Comparison of ENCODE assay signal across 12 cellular contexts in genomic region chr18:3211236-3211992, GRCh38. TPM values are rescaled to one million over a fixed set of nuclear protein-coding genes. Genes with fewer than 3 reads are reported as not detected.
DNase-seq lines count a peak whose midpoint lies in the region; ATAC-seq and TF ChIP-seq lines count a peak whose summit lies in the region.
"Had no signal": no experiment of that assay in that cellular context is flagged by ENCODE, and none has a peak within 500 bp of the region (broad histone marks: within the 10 kb centered on the region; RNA-seq: fewer than 3 reads in every experiment).

No MANE protein-coding gene starts in this region.

- H3K36me3 Mint-ChIP-seq in activated CD8-positive, alpha-beta T cell treated with anti-CD3 and anti-CD28 coated beads for 36 hours (ENCODE audit: low read depth), result peaks cover 1% of the 10 kb centered on the region

- H3K4me3 Mint-ChIP-seq in activated CD8-positive, alpha-beta T cell treated with anti-CD3 and anti-CD28 coated beads for 36 hours, result no peak overlapping the region

- H3K27me3 ChIP-seq in SJSA1 (replicated peaks) (no peaks in the 10 kb centered on the region), cardiac muscle cell (no peaks in the 10 kb centered on the region), neuron (ENCODE audit: insufficient read depth, low read length) (no peaks in the 10 kb centered on the region)

- peaks cover 25% of the 10 kb centered on the region for H3K4me1 Mint-ChIP-seq in activated CD8-positive, alpha-beta T cell treated with anti-CD3 and anti-CD28 coated beads for 36 hours (ENCODE audit: low read depth)

- no peak for ATAC-seq in activated CD8-positive, alpha-beta T cell treated with anti-CD3 and anti-CD28 coated beads for 36 hours

- DNase-seq in DMS53 treated with DMSO at 0.1 percent for 48 hours (lab: John Stamatoyannopoulos, UW; ENCODE audit: unreplicated experiment) (peak; percentile 39), SJSA1 (ENCODE audit: low read depth in 1 of 2, low spot score in 2 of 2) (peak in 1 of 2 experiments; percentile 38), cardiac muscle cell (ENCODE audit: low read depth in 1 of 2, low spot score in 1 of 2) (peak; percentile 8 to 86), SK-N-DZ (ENCODE audit: low spot score) (no peak), OCI-M1 (lab: John Stamatoyannopoulos, UW) (no peak), DMS79 treated with DMSO at 0.1 percent for 48 hours (lab: John Stamatoyannopoulos, UW) (no peak)
- DNase-seq in activated CD8-positive, alpha-beta T cell treated with anti-CD3 and anti-CD28 coated beads for 36 hours, result no peak
- DNase-seq: activated effector memory CD4-positive, alpha-beta T cell treated with Interleukin-2 at 50 U/mL for 16 hours; stimulated activated CD4-positive, alpha-beta T cell treated with anti-CD3 and anti-CD28 coated beads, Interleukin-1b, Interleukin-23, amount 100 ng/mL, for 48 hours had no signal

- POLR2A ChIA-PET in activated CD8-positive, alpha-beta T cell treated with anti-CD3 and anti-CD28 coated beads for 36 hours (lab: Charles Lee), result interaction anchor here (1.0 kb wide), 1 partner anchor 170 kb away, joined by 3 read pairs; no protein-coding TSS in a partner anchor

- H3K27ac Mint-ChIP-seq in activated CD8-positive, alpha-beta T cell treated with anti-CD3 and anti-CD28 coated beads for 36 hours, result no peak overlapping the region

- H3K9me3 ChIP-seq in SJSA1 (replicated peaks) (no peaks in the 10 kb centered on the region), cardiac muscle cell (ENCODE audit: low read depth) (no peaks in the 10 kb centered on the region), neuron (ENCODE audit: low read length) (no peaks in the 10 kb centered on the region)
- H3K9me3 ChIP-seq: thoracic aorta had no signal

- H3K27ac ChIP-seq in SJSA1, result 0 out of 2 replicates have a peak overlapping the region, but pooled peaks have one; percentile 6
- H3K27ac ChIP-seq in cardiac muscle cell, result peak overlapping the region; percentile 92
- H3K27ac ChIP-seq: C4-2B had no signal

- no peaks in the 10 kb centered on the region for H3K27me3 Mint-ChIP-seq in activated CD8-positive, alpha-beta T cell treated with anti-CD3 and anti-CD28 coated beads for 36 hours

- intact Hi-C loops in activated CD8-positive, alpha-beta T cell treated with anti-CD3 and anti-CD28 coated beads for 36 hours (cut with micrococcal nuclease), result no loop called here

- H3K36me3 ChIP-seq in SJSA1 (no peaks in the 10 kb centered on the region), cardiac muscle cell (peaks cover 28% of the 10 kb centered on the region), neuron (ENCODE audit: insufficient read depth, low read length) (no peaks in the 10 kb centered on the region)

- H3K4me3 ChIP-seq in SJSA1 (no peak overlapping the region), cardiac muscle cell (peak overlapping the region; percentile 16), neuron (ENCODE audit: low read length) (no peak overlapping the region)
- H3K4me3 ChIP-seq: thoracic aorta had no signal

- TF ChIP-seq CTCF in cardiac muscle cell (IDR thresholded peaks at IDR 0.05; ENCODE audit: low read depth, low read length), result no peak
- TF ChIP-seq CTCF in activated CD8-positive, alpha-beta T cell treated with anti-CD3 and anti-CD28 coated beads for 36 hours (IDR thresholded peaks at IDR 0.05), result no peak

- H3K9me3 Mint-ChIP-seq in activated CD8-positive, alpha-beta T cell treated with anti-CD3 and anti-CD28 coated beads for 36 hours, result no peaks in the 10 kb centered on the region

- peak overlapping the region; percentile 59 for H2AFZ ChIP-seq in neuron (ENCODE audit: low read depth, low read length)

- peaks cover 34% of the 10 kb centered on the region for H3K4me1 ChIP-seq in SJSA1 (replicated peaks)
- H3K4me1 ChIP-seq in cardiac muscle cell (ENCODE audit: low read depth), result peaks cover 68% of the 10 kb centered on the region
- H3K4me1 ChIP-seq in neuron (ENCODE audit: insufficient read depth, low read length), result peaks cover 12% of the 10 kb centered on the region

- CTCF ChIA-PET in activated CD8-positive, alpha-beta T cell treated with anti-CD3 and anti-CD28 coated beads for 36 hours (lab: Charles Lee), result interaction anchor here (1.6 to 3.5 kb wide), 2 partner anchors 34 to 218 kb away, joined by 3 to 15 read pairs; no protein-coding TSS in a partner anchor

RNA-seq across cellular contexts. Expression of gene MYOM1, which starts 8.4 kb away (rescaled TPM):
- not detected in 2 replicates for total RNA-seq in SJSA1 (2014; rRNA removed; shearing (Covaris generic))
- 209 and 219 TPM in 2 replicates for total RNA-seq in cardiac muscle cell
- 182 and 194 TPM in 2 replicates for polyA plus RNA-seq in cardiac muscle cell
- 0.05 TPM in 2 replicates for polyA plus RNA-seq in SK-N-DZ (2014; cell fraction: cytosol; rRNA removed)
- polyA plus RNA-seq in SK-N-DZ (2014; cell fraction: nucleus; rRNA removed), result 0.12 and 0.25 TPM in 2 replicates
- 1 to 10 TPM; 1.0 to 1.3 TPM for total RNA-seq in activated CD8-positive, alpha-beta T cell treated with anti-CD3 and anti-CD28 coated beads for 36 hours

RNA-seq across cellular contexts. Expression of gene MYL12A, which starts 36.2 kb away (rescaled TPM):
- total RNA-seq in SJSA1 (2014; rRNA removed; shearing (Covaris generic)), result 1,425 and 1,642 TPM in 2 replicates
- total RNA-seq in cardiac muscle cell, result 152 and 195 TPM in 2 replicates
- 321 and 420 TPM in 2 replicates for polyA plus RNA-seq in cardiac muscle cell
- polyA plus RNA-seq in SK-N-DZ (2014; cell fraction: cytosol; rRNA removed), result 113 and 122 TPM in 2 replicates
- 67.1 and 86.3 TPM in 2 replicates for polyA plus RNA-seq in SK-N-DZ (2014; cell fraction: nucleus; rRNA removed)
- 100 to 1,000 TPM; 405 to 423 TPM for total RNA-seq in activated CD8-positive, alpha-beta T cell treated with anti-CD3 and anti-CD28 coated beads for 36 hours

RNA-seq across cellular contexts. Expression of gene MYL12B, which starts 50.5 kb away (rescaled TPM):
- 561 and 830 TPM in 2 replicates for total RNA-seq in SJSA1 (2014; rRNA removed; shearing (Covaris generic))
- total RNA-seq in cardiac muscle cell, result 74.8 and 137 TPM in 2 replicates
- polyA plus RNA-seq in cardiac muscle cell, result 211 and 299 TPM in 2 replicates
- polyA plus RNA-seq in SK-N-DZ (2014; cell fraction: cytosol; rRNA removed), result 192 and 227 TPM in 2 replicates
- 87.8 and 109 TPM in 2 replicates for polyA plus RNA-seq in SK-N-DZ (2014; cell fraction: nucleus; rRNA removed)
- 100 to 1,000 TPM; 243 to 264 TPM for total RNA-seq in activated CD8-positive, alpha-beta T cell treated with anti-CD3 and anti-CD28 coated beads for 36 hours

Comparison
In these comparisons a context has a peak if more than half of its experiments do, and no peak if none do; other contexts are left out.
1. DNase-seq: peak in DMS53 treated with DMSO at 0.1 percent for 48 hours (single experiment) and cardiac muscle cell (2 of 2); none in SK-N-DZ (single experiment), OCI-M1 (single experiment), DMS79 treated with DMSO at 0.1 percent for 48 hours (single experiment) and activated CD8-positive, alpha-beta T cell treated with anti-CD3 and anti-CD28 coated beads for 36 hours (single experiment).
2. RNA of gene MYOM1, which starts 8.4 kb away (total RNA-seq): 209 to 219 TPM in cardiac muscle cell; 1.0 to 1.3 TPM in activated CD8-positive, alpha-beta T cell treated with anti-CD3 and anti-CD28 coated beads for 36 hours and not detected in SJSA1; every median in the first group is over 10 times any median in the second.